15 cellular contexts compared by ENCODE assay signal in genomic region chr11:132123854-132124835, GRCh38.
A peak's percentile ranks its signal among the peaks of the same experiment; 100 is the strongest.
DNase-seq lines count a peak whose midpoint lies in the region; ATAC-seq and TF ChIP-seq lines count a peak whose summit lies in the region.
"Had no signal": no experiment of that assay in that cellular context is flagged by ENCODE, and none has a peak within 500 bp of the region (broad histone marks: within the 10 kb centered on the region; RNA-seq: fewer than 3 reads in every experiment).

No MANE protein-coding gene starts in this region.

- H3K27me3 ChIP-seq in tibial nerve: no peaks in the 10 kb centered on the region
- H3K27me3 ChIP-seq: transverse colon had no signal

- no peak overlapping the region for H3K4me3 ChIP-seq in tibial nerve
- H3K4me3 ChIP-seq: skin epidermis, transverse colon had no signal

- no peaks in the 10 kb centered on the region for H3K36me3 Mint-ChIP-seq in WTC11
- H3K36me3 Mint-ChIP-seq in T-helper 2 cell treated with Interferon-gamma antibody and Interleukin-4, amounts not matched to agents 5 μg/mL and 100 μg/mL, for 36 hours (ENCODE audit: low read depth): no peaks in the 10 kb centered on the region
- H3K36me3 Mint-ChIP-seq: activated naive CD8-positive, alpha-beta T cell; naive thymus-derived CD4-positive, alpha-beta T cell had no signal

- CTCF ChIA-PET in WTC11 (lab: Charles Lee): interaction anchor here (0.6 to 3.8 kb wide), 15 partner anchors 8 to 436 kb away, joined by 3 to 36 read pairs (median 5); no protein-coding TSS in a partner anchor

- H3K27ac Mint-ChIP-seq in WTC11: peak overlapping the region; percentile 58; the same call in 1 of the 2 replicates
- H3K27ac Mint-ChIP-seq in T-helper 2 cell treated with Interferon-gamma antibody and Interleukin-4, amounts not matched to agents 5 μg/mL and 100 μg/mL, for 36 hours: no peak overlapping the region
- H3K27ac Mint-ChIP-seq: activated naive CD8-positive, alpha-beta T cell; naive thymus-derived CD4-positive, alpha-beta T cell; T-helper 1 cell treated with Interleukin-12 subunit alpha and Interleukin-12 subunit beta and Interleukin-4 antibody, amounts not matched to agents 30 μg/mL and 1 μg/mL, for 36 hours had no signal

- H3K4me3 Mint-ChIP-seq in WTC11: no peak overlapping the region
- no peak overlapping the region for H3K4me3 Mint-ChIP-seq in T-helper 2 cell treated with Interferon-gamma antibody and Interleukin-4, amounts not matched to agents 5 μg/mL and 100 μg/mL, for 36 hours
- H3K4me3 Mint-ChIP-seq: activated naive CD8-positive, alpha-beta T cell; naive thymus-derived CD4-positive, alpha-beta T cell; T-helper 1 cell treated with Interleukin-12 subunit alpha and Interleukin-12 subunit beta and Interleukin-4 antibody, amounts not matched to agents 30 μg/mL and 1 μg/mL, for 36 hours had no signal

- H3K27ac ChIP-seq in tibial nerve: no peak overlapping the region
- H3K27ac ChIP-seq: skin epidermis, transverse colon had no signal

- no peak for TF ChIP-seq POLR2A in tibial nerve (IDR thresholded peaks at IDR 0.05)

- TF ChIP-seq CTCF in WTC11 (IDR thresholded peaks at IDR 0.05) (no peak), tibial nerve (IDR thresholded peaks at IDR 0.05) (no peak)

- TF ChIP-seq EP300 in tibial nerve (IDR thresholded peaks at IDR 0.05): no peak

- no peaks in the 10 kb centered on the region for H3K27me3 Mint-ChIP-seq in WTC11 (ENCODE audit: low read depth)
- H3K27me3 Mint-ChIP-seq in T-helper 2 cell treated with Interferon-gamma antibody and Interleukin-4, amounts not matched to agents 5 μg/mL and 100 μg/mL, for 36 hours (ENCODE audit: low read depth): no peaks in the 10 kb centered on the region

- no peaks in the 10 kb centered on the region for H3K9me3 Mint-ChIP-seq in WTC11
- no peaks in the 10 kb centered on the region for H3K9me3 Mint-ChIP-seq in T-helper 2 cell treated with Interferon-gamma antibody and Interleukin-4, amounts not matched to agents 5 μg/mL and 100 μg/mL, for 36 hours
- H3K9me3 Mint-ChIP-seq: T-helper 1 cell treated with Interleukin-12 subunit alpha and Interleukin-12 subunit beta and Interleukin-4 antibody, amounts not matched to agents 30 μg/mL and 1 μg/mL, for 36 hours had no signal

- H3K9me3 ChIP-seq in tibial nerve: no peaks in the 10 kb centered on the region
- H3K9me3 ChIP-seq: transverse colon had no signal

- peaks cover 0 to 38% (median 13%) of the 10 kb centered on the region in 4 donors for H3K4me1 ChIP-seq in tibial nerve

- peaks cover 25% of the 10 kb centered on the region for H3K4me1 Mint-ChIP-seq in WTC11
- no peaks in the 10 kb centered on the region for H3K4me1 Mint-ChIP-seq in T-helper 2 cell treated with Interferon-gamma antibody and Interleukin-4, amounts not matched to agents 5 μg/mL and 100 μg/mL, for 36 hours (ENCODE audit: low read depth)

- ATAC-seq in GM18867 (IDR thresholded peaks at IDR 0.05; ENCODE audit: unreplicated experiment) (peak; percentile 89), HG03025 (IDR thresholded peaks at IDR 0.05; ENCODE audit: low FRiP score, unreplicated experiment) (peak; percentile 46), WTC11 (peak; percentile 40)
- ATAC-seq: naive thymus-derived CD4-positive, alpha-beta T cell had no signal

- intact Hi-C loops in head of caudate nucleus (cut with DNase I): no loop called here

- DNase-seq in WTC11 (ENCODE audit: low spot score) (peak; percentile 46), mucosa of gallbladder (ENCODE audit: low spot score) (peak; percentile 75), head of caudate nucleus (no peak), tibial nerve (ENCODE audit: low spot score in 2 of 2) (no peak), OCI-M1 (lab: John Stamatoyannopoulos, UW) (no peak)
- DNase-seq in T-helper 2 cell treated with Interferon-gamma antibody and Interleukin-4, amounts not matched to agents 5 μg/mL and 100 μg/mL, for 36 hours (ENCODE audit: low spot score): no peak
- DNase-seq: COR-L47; naive thymus-derived CD4-positive, alpha-beta T cell; NCI-H1105; transverse colon had no signal

- 76 to 78% methylated on average over 21 of the region's 21 CpGs for WGBS in tibial nerve, 2 donors

- POLR2A ChIA-PET in WTC11 (lab: Charles Lee): no interaction called here

- H3K36me3 ChIP-seq in tibial nerve: no peaks in the 10 kb centered on the region
- H3K36me3 ChIP-seq: transverse colon had no signal

TF ChIP-seq in WTC11, 78 proteins besides CTCF, POLR2A, EP300 and RAD21 (continues in another document):
- TF ChIP-seq STAT6 (CRISPR knock-in tag; conservative IDR thresholded peaks at IDR 0.05; ENCODE audit: low read depth) (no peak), ZNF416 (CRISPR knock-in tag; IDR thresholded peaks at IDR 0.05) (no peak), ZNF671 (CRISPR knock-in tag; IDR thresholded peaks at IDR 0.05) (no peak), EMX1 (CRISPR knock-in tag; IDR thresholded peaks at IDR 0.05) (no peak), ZBTB21 (CRISPR knock-in tag; IDR thresholded peaks at IDR 0.05; ENCODE audit: borderline replicate concordance) (no peak), ZNF121 (CRISPR knock-in tag; IDR thresholded peaks at IDR 0.05) (no peak), AFF4 (CRISPR knock-in tag; IDR thresholded peaks at IDR 0.05; ENCODE audit: borderline replicate concordance) (no peak), RORB (CRISPR knock-in tag; IDR thresholded peaks at IDR 0.05) (no peak), SMAD4 (CRISPR knock-in tag; IDR thresholded peaks at IDR 0.05) (no peak), E2F4 (CRISPR knock-in tag; IDR thresholded peaks at IDR 0.05; ENCODE audit: borderline replicate concordance, low read depth) (no peak), FOXJ3 (CRISPR knock-in tag; IDR thresholded peaks at IDR 0.05; ENCODE audit: borderline replicate concordance) (no peak), MLX (CRISPR knock-in tag; IDR thresholded peaks at IDR 0.05) (no peak), NR3C1 (CRISPR knock-in tag; conservative IDR thresholded peaks at IDR 0.05; ENCODE audit: low read depth) (no peak), IRF2 (CRISPR knock-in tag; IDR thresholded peaks at IDR 0.05; ENCODE audit: borderline replicate concordance, low read depth) (no peak), ZNF138 (CRISPR knock-in tag; conservative IDR thresholded peaks at IDR 0.05) (no peak)

Comparison
In these comparisons a context has a peak if more than half of its experiments do, and no peak if none do; other contexts are left out.
1. DNase-seq: peak in WTC11 (single experiment) and mucosa of gallbladder (single experiment); none in head of caudate nucleus (0 of 42), tibial nerve (0 of 2), OCI-M1 (single experiment) and T-helper 2 cell treated with Interferon-gamma antibody and Interleukin-4, amounts not matched to agents 5 μg/mL and 100 μg/mL, for 36 hours (single experiment).
2. Peak in every context shown above with its lines, with median percentiles within 50 percentile points of each other: ATAC-seq.